ENCODE assay signal across 9 cellular contexts in the genomic region with DNA sequence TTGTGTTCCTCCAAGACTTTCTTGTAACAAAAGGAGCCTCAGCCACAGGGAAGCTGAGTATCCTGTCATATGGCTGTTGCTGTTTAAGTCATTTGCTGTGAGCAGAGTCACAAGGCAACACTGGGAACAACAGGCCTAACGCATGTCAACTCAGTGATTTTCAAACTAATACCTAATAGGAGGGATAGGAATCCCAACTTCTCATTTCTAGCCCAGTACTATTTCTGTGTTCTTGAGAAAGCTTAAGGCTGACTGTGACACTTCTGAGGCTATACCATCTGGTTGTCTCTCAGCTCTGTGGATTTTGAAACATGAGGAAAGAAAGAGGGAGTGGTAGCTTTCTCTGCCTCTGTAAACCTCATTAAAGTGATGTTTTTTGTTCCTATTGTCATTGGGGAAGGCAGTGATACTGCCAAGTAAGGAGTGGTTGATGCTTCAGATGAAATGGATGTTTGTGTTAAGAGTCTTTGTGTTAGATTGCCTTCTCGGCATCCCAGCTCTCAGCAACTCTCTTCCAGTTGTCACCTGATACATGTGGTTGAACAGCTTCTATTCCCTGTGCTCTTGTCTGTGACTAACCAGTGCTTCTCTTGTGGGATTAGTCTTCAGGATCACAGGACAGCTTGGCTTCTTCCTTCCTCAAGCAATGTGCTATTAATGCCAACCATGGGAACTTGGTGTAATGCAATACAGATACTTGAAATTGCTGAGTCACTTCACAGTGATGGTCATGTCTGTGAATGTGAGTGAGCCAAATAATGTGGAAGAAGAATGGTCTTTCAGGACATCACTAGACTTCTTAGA.
DNase-seq lines count a peak whose midpoint lies in the region; ATAC-seq and TF ChIP-seq lines count a peak whose summit lies in the region.
"Had no signal": no experiment of that assay in that cellular context is flagged by ENCODE, and none has a peak within 500 bp of the region (broad histone marks: within the 10 kb centered on the region; RNA-seq: fewer than 3 reads in every experiment).

No MANE protein-coding gene starts in this region.

- no peak overlapping the region for H3K4me3 Mint-ChIP-seq in T-helper 2 cell treated with Interferon-gamma antibody and Interleukin-4, amounts not matched to agents 5 μg/mL and 100 μg/mL, for 36 hours
- H3K4me3 Mint-ChIP-seq: activated B cell treated with CpG ODN at 0.5 μM for 24 hours had no signal

- WGBS in thyroid gland, 2 donors, result 66 to 69% methylated on average over 2 of the region's 2 CpGs

- intact Hi-C loops in left ventricle myocardium superior (cut with micrococcal nuclease), result no loop called here
- intact Hi-C loops in thyroid gland (cut with DNase I), result no loop called here

- H3K4me3 ChIP-seq in thyroid gland (replicated peaks in 1 of 3), result no peak overlapping the region

- H3K27me3 ChIP-seq in thyroid gland, result no peaks in the 10 kb centered on the region

- H3K36me3 Mint-ChIP-seq in T-helper 2 cell treated with Interferon-gamma antibody and Interleukin-4, amounts not matched to agents 5 μg/mL and 100 μg/mL, for 36 hours (ENCODE audit: low read depth), result no peaks in the 10 kb centered on the region

- TF ChIP-seq CTCF in thyroid gland (IDR thresholded peaks at IDR 0.05), result no peak

- H3K4me1 Mint-ChIP-seq in T-helper 2 cell treated with Interferon-gamma antibody and Interleukin-4, amounts not matched to agents 5 μg/mL and 100 μg/mL, for 36 hours (ENCODE audit: low read depth), result peaks cover 4% of the 10 kb centered on the region
- H3K4me1 Mint-ChIP-seq: activated B cell treated with CpG ODN at 0.5 μM for 24 hours had no signal

- TF ChIP-seq POLR2A in thyroid gland (IDR thresholded peaks at IDR 0.05), result no peak

- peak overlapping the region; percentile 50 to 54 (median 52) for H3K27ac ChIP-seq in thyroid gland

- ATAC-seq in left ventricle myocardium superior, result peak; percentile 66

- no peaks in the 10 kb centered on the region for H3K9me3 Mint-ChIP-seq in T-helper 2 cell treated with Interferon-gamma antibody and Interleukin-4, amounts not matched to agents 5 μg/mL and 100 μg/mL, for 36 hours
- H3K9me3 Mint-ChIP-seq: activated B cell treated with CpG ODN at 0.5 μM for 24 hours had no signal

- no peak overlapping the region for H3K27ac Mint-ChIP-seq in T-helper 2 cell treated with Interferon-gamma antibody and Interleukin-4, amounts not matched to agents 5 μg/mL and 100 μg/mL, for 36 hours
- H3K27ac Mint-ChIP-seq: activated B cell treated with CpG ODN at 0.5 μM for 24 hours had no signal

- H3K9me3 ChIP-seq in thyroid gland, result no peaks in the 10 kb centered on the region

- H3K36me3 ChIP-seq in thyroid gland, result no peaks in the 10 kb centered on the region

- H3K4me1 ChIP-seq in thyroid gland, result peaks cover 20 to 43% of the 10 kb centered on the region in 2 donors

- peak; percentile 77 for DNase-seq in A172 (ENCODE audit: low spot score)
- DNase-seq in HS-27A (ENCODE audit: low read depth), result peak; percentile 22
- peak; percentile 20 for DNase-seq in SW480 (ENCODE audit: low spot score)
- no peak for DNase-seq in left ventricle myocardium superior
- DNase-seq in thyroid gland, result peak in 1 of 2 donors; percentile 6
- no peak for DNase-seq in activated T-cell treated with anti-CD3 and anti-CD28 coated beads, Interleukin-2, amount 50 U/mL, for 1 hour
- DNase-seq in T-helper 2 cell treated with Interferon-gamma antibody and Interleukin-4, amounts not matched to agents 5 μg/mL and 100 μg/mL, for 36 hours (ENCODE audit: low spot score), result no peak
- DNase-seq in activated CD4-positive, alpha-beta T cell treated with anti-CD3 and anti-CD28 coated beads for 4 hours, result no peak
- DNase-seq: activated B cell treated with CpG ODN at 0.5 μM for 24 hours had no signal

- H3K27me3 Mint-ChIP-seq in T-helper 2 cell treated with Interferon-gamma antibody and Interleukin-4, amounts not matched to agents 5 μg/mL and 100 μg/mL, for 36 hours (ENCODE audit: low read depth), result no peaks in the 10 kb centered on the region
- H3K27me3 Mint-ChIP-seq: activated B cell treated with CpG ODN at 0.5 μM for 24 hours had no signal

Comparison
In these comparisons a context has a peak if more than half of its experiments do, and no peak if none do; other contexts are left out.
1. DNase-seq: peak in A172 (single experiment), HS-27A (single experiment) and SW480 (single experiment); none in left ventricle myocardium superior (single experiment), activated T-cell treated with anti-CD3 and anti-CD28 coated beads, Interleukin-2, amount 50 U/mL, for 1 hour (single experiment), T-helper 2 cell treated with Interferon-gamma antibody and Interleukin-4, amounts not matched to agents 5 μg/mL and 100 μg/mL, for 36 hours (single experiment) and activated CD4-positive, alpha-beta T cell treated with anti-CD3 and anti-CD28 coated beads for 4 hours (0 of 2).